In the genomic region with DNA sequence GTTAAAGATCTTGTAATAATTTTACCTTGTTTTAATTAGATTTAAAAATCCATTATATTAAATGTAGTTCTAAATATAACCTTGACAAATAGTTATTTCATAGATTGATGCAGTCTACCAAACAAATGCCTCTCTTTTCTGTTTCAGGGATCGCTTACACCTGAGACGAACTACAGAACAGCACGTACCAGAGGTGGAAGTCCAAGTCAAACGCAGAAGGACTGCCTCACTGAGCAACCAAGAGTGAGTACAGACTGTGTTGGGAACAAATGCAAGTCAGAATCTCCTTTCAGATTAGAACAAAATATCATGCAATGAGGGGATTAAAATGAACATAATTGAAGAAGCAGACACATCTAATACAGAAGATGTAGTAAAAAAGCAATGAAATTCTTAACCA, we compare ENCODE assay signal across 22 cellular contexts.
"Had no signal": no experiment of that assay in that cellular context is flagged by ENCODE, and none has a peak within 500 bp of the region (broad histone marks: within the 10 kb centered on the region; RNA-seq: fewer than 3 reads in every experiment).

No MANE protein-coding gene starts in this region.

- H3K4me1 ChIP-seq: left lung, pancreas, vagina had no signal

- H3K27ac ChIP-seq: body of pancreas, dorsolateral prefrontal cortex, left lung, pancreas, psoas muscle, stomach, thyroid gland, upper lobe of left lung, vagina had no signal

- H3K36me3 ChIP-seq: pancreas had no signal

- DNase-seq: activated CD4-positive, alpha-beta T cell treated with anti-CD3 and anti-CD28 coated beads for 4 hours; activated CD4-positive, alpha-beta T cell treated with anti-CD3 and anti-CD28 coated beads, Interleukin-2, amount 50 U/mL, for 4 hours; activated naive CD4-positive, alpha-beta T cell treated with Interleukin-2 at 50 U/mL for 16 hours; activated T-cell treated with anti-CD3 and anti-CD28 coated beads for 4 hours; activated T-cell treated with anti-CD3 and anti-CD28 coated beads, Interleukin-2, amount 50 U/mL, for 72 hours; aorta; body of pancreas; dorsolateral prefrontal cortex; effector memory CD4-positive, alpha-beta T cell; glutamatergic neuron; kidney glomerular epithelial cell; left lung; pancreas; psoas muscle; stimulated activated CD4-positive, alpha-beta T cell treated with anti-CD3 and anti-CD28 coated beads, Interleukin-15, amount 100 ng/mL, for 24 hours; stimulated activated CD4-positive, alpha-beta T cell treated with anti-CD3 and anti-CD28 coated beads, Interleukin-2, amount 100 ng/mL, for 24 hours; stimulated activated naive B cell treated with anti-CD40 and anti-IgM and Interleukin-4, amounts not matched to agents 10 μg/mL and 1 μg/mL and 100 μg/mL, for 72 hours; stomach; T-helper 1 cell; thyroid gland; upper lobe of left lung had no signal

- H3K9me3 ChIP-seq: pancreas, psoas muscle, thyroid gland, vagina had no signal

- H3K4me3 ChIP-seq: body of pancreas, left lung, pancreas, psoas muscle, stomach, thyroid gland, upper lobe of left lung, vagina had no signal

- H3K27me3 ChIP-seq: body of pancreas, dorsolateral prefrontal cortex, left lung, pancreas, stomach, thyroid gland, upper lobe of left lung, vagina had no signal
